Comparison of ENCODE assay signal across 24 cellular contexts in the genomic region with DNA sequence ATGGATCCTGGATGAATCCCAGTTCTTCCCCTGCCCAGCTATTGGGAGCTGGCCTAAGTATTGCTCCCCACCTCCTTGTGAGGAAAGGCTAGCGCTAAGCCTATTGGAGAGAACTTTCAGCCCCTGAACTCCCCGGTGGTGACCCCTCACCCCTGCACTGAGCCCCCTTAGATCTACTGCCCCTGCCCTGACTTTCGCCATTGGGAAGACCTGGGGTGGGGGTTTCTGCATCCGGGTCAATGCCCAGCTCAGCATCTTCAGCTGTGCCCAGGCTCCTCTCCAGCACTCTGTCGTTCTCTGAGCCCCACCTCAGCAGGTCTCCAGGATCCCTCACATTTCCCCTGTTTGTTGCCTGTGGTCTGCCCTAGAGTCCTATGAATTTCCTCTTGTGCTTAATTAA. TPM values are rescaled to one million over a fixed set of nuclear protein-coding genes. Genes with fewer than 3 reads are reported as not detected.
"Had no signal": no experiment of that assay in that cellular context is flagged by ENCODE, and none has a peak within 500 bp of the region (broad histone marks: within the 10 kb centered on the region; RNA-seq: fewer than 3 reads in every experiment).

No MANE protein-coding gene starts in this region.

- H3K27ac Mint-ChIP-seq: IgD-negative memory B cell had no signal

- ATAC-seq: K562 had no signal

- H3K9me3 Mint-ChIP-seq: IgD-negative memory B cell had no signal

- H3K27ac ChIP-seq: HL-60, KMS-11, SJSA1, SK-N-MC had no signal

- H3K36me3 Mint-ChIP-seq: IgD-negative memory B cell had no signal

- DNase-seq: Kasumi-1, MM.1S, NCI-H1092 treated with DMSO at 0.1 percent for 48 hours, NCI-H1436, NCI-H187, NCI-H2029, NCI-H2081 treated with DMSO at 0.1 percent for 48 hours, NCI-H2171, NCI-H226, NCI-H446, NCI-H510A, NCI-H524 treated with DMSO at 0.1 percent for 48 hours, NCI-H69, NCI-H774, Right ventricle myocardium superior, RPMI8226, SIG-M5 had no signal

- H3K4me3 ChIP-seq: K562, SJSA1, SK-N-MC had no signal

RNA-seq across cellular contexts. Expression of a gene that starts 9.0 kb away (rescaled TPM):
- total RNA-seq: K562, M059J, Right ventricle myocardium superior, SJSA1 had no signal
- polyA plus RNA-seq: K562 had no signal

RNA-seq across cellular contexts. Expression of a gene that starts 36.2 kb away (rescaled TPM):
- total RNA-seq: M059J, Right ventricle myocardium superior, SJSA1 had no signal

RNA-seq across cellular contexts. Expression of a gene that starts 49.4 kb away (rescaled TPM):
- total RNA-seq: K562, M059J, SJSA1 had no signal
- polyA plus RNA-seq: K562 had no signal
